ENCODE assay signal across 11 cellular contexts in genomic region chr17:77304051-77304745, GRCh38.
A peak's percentile ranks its signal among the peaks of the same experiment; 100 is the strongest.
DNase-seq lines count a peak whose midpoint lies in the region; ATAC-seq and TF ChIP-seq lines count a peak whose summit lies in the region.
"Had no signal": no experiment of that assay in that cellular context is flagged by ENCODE, and none has a peak within 500 bp of the region (broad histone marks: within the 10 kb centered on the region; RNA-seq: fewer than 3 reads in every experiment).

No MANE protein-coding gene starts in this region.

- DNase-seq in ELR (ENCODE audit: low read depth) (peak; percentile 71), NCI-H2171 (lab: John Stamatoyannopoulos, UW) (peak; percentile 20), sciatic nerve (ENCODE audit: low spot score) (no peak), pons (ENCODE audit: low spot score) (no peak)
- DNase-seq in activated naive CD4-positive, alpha-beta T cell treated with anti-CD3 and anti-CD28 coated beads for 36 hours = no peak
- no peak for DNase-seq in activated T-cell treated with anti-CD3 and anti-CD28 coated beads, Interleukin-2, amount 50 U/mL, for 1 hour
- DNase-seq: activated CD8-positive, alpha-beta T cell treated with anti-CD3 and anti-CD28 coated beads for 36 hours; activated naive CD4-positive, alpha-beta T cell treated with anti-CD3 and anti-CD28 coated beads, Interleukin-2, amount 50 U/mL, for 16 hours; NCI-H1436; sigmoid colon had no signal

- peaks cover 0 to 2% (median 0%) of the 10 kb centered on the region in 5 experiments for H3K9me3 Mint-ChIP-seq in brain
- H3K9me3 Mint-ChIP-seq in activated naive CD4-positive, alpha-beta T cell treated with anti-CD3 and anti-CD28 coated beads for 36 hours = no peaks in the 10 kb centered on the region
- H3K9me3 Mint-ChIP-seq: activated CD8-positive, alpha-beta T cell treated with anti-CD3 and anti-CD28 coated beads for 36 hours had no signal

- ATAC-seq in sciatic nerve = peak; percentile 4
- ATAC-seq: activated CD8-positive, alpha-beta T cell treated with anti-CD3 and anti-CD28 coated beads for 36 hours had no signal

- peaks cover 10% of the 10 kb centered on the region for H3K27me3 Mint-ChIP-seq in brain
- no peaks in the 10 kb centered on the region for H3K27me3 Mint-ChIP-seq in activated naive CD4-positive, alpha-beta T cell treated with anti-CD3 and anti-CD28 coated beads for 36 hours (ENCODE audit: low read depth)
- H3K27me3 Mint-ChIP-seq: activated CD8-positive, alpha-beta T cell treated with anti-CD3 and anti-CD28 coated beads for 36 hours had no signal

- peak overlapping the region; percentile 33 to 84 (median 71) for H3K27ac Mint-ChIP-seq in brain
- no peak overlapping the region for H3K27ac Mint-ChIP-seq in activated naive CD4-positive, alpha-beta T cell treated with anti-CD3 and anti-CD28 coated beads for 36 hours
- H3K27ac Mint-ChIP-seq: activated CD8-positive, alpha-beta T cell treated with anti-CD3 and anti-CD28 coated beads for 36 hours had no signal

- intact Hi-C loops in sciatic nerve (cut with DNase I) = no loop called here
- intact Hi-C loops in activated naive CD4-positive, alpha-beta T cell treated with anti-CD3 and anti-CD28 coated beads for 36 hours (cut with micrococcal nuclease) = no loop called here

- H3K36me3 Mint-ChIP-seq in brain = no peaks in the 10 kb centered on the region
- no peaks in the 10 kb centered on the region for H3K36me3 Mint-ChIP-seq in activated naive CD4-positive, alpha-beta T cell treated with anti-CD3 and anti-CD28 coated beads for 36 hours (ENCODE audit: low read depth)

- peak overlapping the region in 2 of 5 experiments; percentile 2 to 42 for H3K4me3 Mint-ChIP-seq in brain
- H3K4me3 Mint-ChIP-seq in activated naive CD4-positive, alpha-beta T cell treated with anti-CD3 and anti-CD28 coated beads for 36 hours = no peak overlapping the region
- H3K4me3 Mint-ChIP-seq: activated CD8-positive, alpha-beta T cell treated with anti-CD3 and anti-CD28 coated beads for 36 hours had no signal

- CTCF ChIA-PET in activated naive CD4-positive, alpha-beta T cell treated with anti-CD3 and anti-CD28 coated beads for 36 hours (lab: Charles Lee) = no interaction called here

- TF ChIP-seq CTCF in brain (conservative IDR thresholded peaks at IDR 0.05) = no peak

- H3K4me1 Mint-ChIP-seq in brain = peaks cover 20% of the 10 kb centered on the region
- no peaks in the 10 kb centered on the region for H3K4me1 Mint-ChIP-seq in activated naive CD4-positive, alpha-beta T cell treated with anti-CD3 and anti-CD28 coated beads for 36 hours (ENCODE audit: low read depth)

Comparison
In these comparisons a context has a peak if more than half of its experiments do, and no peak if none do; other contexts are left out.
1. DNase-seq: peak in ELR (single experiment) and NCI-H2171 (single experiment); none in sciatic nerve (single experiment), activated naive CD4-positive, alpha-beta T cell treated with anti-CD3 and anti-CD28 coated beads for 36 hours (single experiment), activated T-cell treated with anti-CD3 and anti-CD28 coated beads, Interleukin-2, amount 50 U/mL, for 1 hour (single experiment) and pons (single experiment).